Comparison of ENCODE assay signal across 16 cellular contexts in genomic region chrX:111284615-111285294, GRCh38. TPM values are rescaled to one million over a fixed set of nuclear protein-coding genes. Genes with fewer than 3 reads are reported as not detected.
DNase-seq lines count a peak whose midpoint lies in the region; ATAC-seq, FAIRE-seq and TF ChIP-seq lines count a peak whose summit lies in the region.
"Had no signal": no experiment of that assay in that cellular context is flagged by ENCODE, and none has a peak within 500 bp of the region (broad histone marks: within the 10 kb centered on the region; RNA-seq: fewer than 3 reads in every experiment).

No MANE protein-coding gene starts in this region.

- TF ChIP-seq CTCF in nephron progenitor cell (IDR thresholded peaks at IDR 0.05): no peak

- H3K36me3 Mint-ChIP-seq in nephron progenitor cell (ENCODE audit: low read depth): no peaks in the 10 kb centered on the region
- no peaks in the 10 kb centered on the region for H3K36me3 Mint-ChIP-seq in T-helper 17 cell (ENCODE audit: low read depth)

- no peaks in the 10 kb centered on the region for H3K27me3 ChIP-seq in SJCRH30

- H3K4me1 ChIP-seq in SJCRH30: peaks cover 61% of the 10 kb centered on the region

- no peaks in the 10 kb centered on the region for H3K36me3 ChIP-seq in SJCRH30

- peak overlapping the region; percentile 23 for H3K27ac Mint-ChIP-seq in nephron progenitor cell
- H3K27ac Mint-ChIP-seq in T-helper 17 cell: no peak overlapping the region

- peak overlapping the region; percentile 97 for H3K27ac ChIP-seq in SJCRH30
- H3K27ac ChIP-seq: C4-2B had no signal

- H3K27me3 Mint-ChIP-seq in nephron progenitor cell (ENCODE audit: low read depth, poor library complexity) (peaks cover 6% of the 10 kb centered on the region), T-helper 17 cell (no peaks in the 10 kb centered on the region)

- H3K4me3 ChIP-seq in SJCRH30: peak overlapping the region; percentile 5; the same call in 1 of the 2 replicates

- H3K4me3 Mint-ChIP-seq in nephron progenitor cell: no peak overlapping the region
- no peak overlapping the region for H3K4me3 Mint-ChIP-seq in T-helper 17 cell

- H3K4me1 Mint-ChIP-seq in nephron progenitor cell (peaks cover 26% of the 10 kb centered on the region), T-helper 17 cell (peaks cover 4% of the 10 kb centered on the region)

- DNase-seq in COLO668 (lab: John Stamatoyannopoulos, UW; ENCODE audit: unreplicated experiment) (peak; percentile 14), SJCRH30 (peak; percentile 80 to 93), left lobe of liver (ENCODE audit: low spot score) (peak; percentile 51), nephron progenitor cell (no peak), RCC 7860 (ENCODE audit: low spot score) (no peak), T-helper 17 cell (no peak)
- DNase-seq: EL, NCI-H1105, NCI-H187 treated with DMSO at 0.1 percent for 48 hours, NCI-H2171, NCI-H446, SK-N-SH had no signal

- H3K9me3 Mint-ChIP-seq in nephron progenitor cell: no peaks in the 10 kb centered on the region

- FAIRE-seq in RCC 7860 (lab: Jason Lieb, UNC): no peak

- H3K9me3 ChIP-seq in SJCRH30 (replicated peaks): 0 out of 2 replicates have a peak, but pooled peaks cover 3% of the 10 kb centered on the region
- H3K9me3 ChIP-seq in T-helper 17 cell (ENCODE audit: control insufficient read depth, low read length, poor library complexity, severe bottlenecking): no peaks in the 10 kb centered on the region
- H3K9me3 ChIP-seq: SK-N-SH had no signal

- peak; percentile 91 for ATAC-seq in left lobe of liver
- no peak for ATAC-seq in HG03039 (IDR thresholded peaks at IDR 0.05; ENCODE audit: unreplicated experiment)
- no peak for ATAC-seq in T-helper 17 cell
- ATAC-seq: Panc1, Right ventricle myocardium inferior had no signal

RNA-seq across cellular contexts. Expression of gene CAPN6, which starts 14.5 kb away (rescaled TPM):
- 123 and 126 TPM in 2 replicates for total RNA-seq in SJCRH30 (2014; rRNA removed; shearing (Covaris generic))
- total RNA-seq in left lobe of liver (0.28 TPM), T-helper 17 cell (not detected)

Comparison
In these comparisons a context has a peak if more than half of its experiments do, and no peak if none do; other contexts are left out.
1. DNase-seq: peak in COLO668 (single experiment), SJCRH30 (2 of 2) and left lobe of liver (single experiment); none in nephron progenitor cell (single experiment), RCC 7860 (single experiment) and T-helper 17 cell (0 of 3).
2. RNA of gene CAPN6, which starts 14.5 kb away (total RNA-seq): 123 to 126 TPM in SJCRH30; 0.28 TPM in left lobe of liver (single experiment) and not detected in T-helper 17 cell; every median in the first group is over 10 times any median in the second.